Comparison of ENCODE assay signal across 1 cellular context in genomic region chr19:18099623-18099995, GRCh38.
TF ChIP-seq lines count a peak whose summit lies in the region.

No MANE protein-coding gene starts in this region.

TF ChIP-seq in SK-N-SH, 30 proteins besides CTCF, POLR2A, EP300 and RAD21:
- TF ChIP-seq SMC3 (IDR thresholded peaks at IDR 0.05; ENCODE audit: low read depth, low read length) (no peak), TEAD4 (IDR thresholded peaks at IDR 0.05; ENCODE audit: borderline replicate concordance, insufficient read depth) (no peak), EZH2phosphoT487 (IDR thresholded peaks at IDR 0.05; ENCODE audit: borderline replicate concordance, low read depth) (no peak), FOXM1 (IDR thresholded peaks at IDR 0.05; ENCODE audit: low read depth) (no peak), TCF12 (IDR thresholded peaks at IDR 0.05) (no peak), MEF2A (IDR thresholded peaks at IDR 0.05; ENCODE audit: borderline replicate concordance, low read depth) (no peak)
- TF ChIP-seq, protein P1, sequence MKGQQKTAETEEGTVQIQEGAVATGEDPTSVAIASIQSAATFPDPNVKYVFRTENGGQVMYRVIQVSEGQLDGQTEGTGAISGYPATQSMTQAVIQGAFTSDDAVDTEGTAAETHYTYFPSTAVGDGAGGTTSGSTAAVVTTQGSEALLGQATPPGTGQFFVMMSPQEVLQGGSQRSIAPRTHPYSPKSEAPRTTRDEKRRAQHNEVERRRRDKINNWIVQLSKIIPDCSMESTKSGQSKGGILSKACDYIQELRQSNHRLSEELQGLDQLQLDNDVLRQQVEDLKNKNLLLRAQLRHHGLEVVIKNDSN (IDR thresholded peaks at IDR 0.05; ENCODE audit: borderline replicate concordance, low read depth), result no peak
- TF ChIP-seq, protein P2, sequence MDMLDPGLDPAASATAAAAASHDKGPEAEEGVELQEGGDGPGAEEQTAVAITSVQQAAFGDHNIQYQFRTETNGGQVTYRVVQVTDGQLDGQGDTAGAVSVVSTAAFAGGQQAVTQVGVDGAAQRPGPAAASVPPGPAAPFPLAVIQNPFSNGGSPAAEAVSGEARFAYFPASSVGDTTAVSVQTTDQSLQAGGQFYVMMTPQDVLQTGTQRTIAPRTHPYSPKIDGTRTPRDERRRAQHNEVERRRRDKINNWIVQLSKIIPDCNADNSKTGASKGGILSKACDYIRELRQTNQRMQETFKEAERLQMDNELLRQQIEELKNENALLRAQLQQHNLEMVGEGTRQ (IDR thresholded peaks at IDR 0.05; ENCODE audit: borderline replicate concordance, low read depth, low read length), result no peak
